ENCODE assay signal across 16 cellular contexts in genomic region chr20:25005220-25005619, GRCh38. TPM values are rescaled to one million over a fixed set of nuclear protein-coding genes. Genes with fewer than 3 reads are reported as not detected.
DNase-seq lines count a peak whose midpoint lies in the region; ATAC-seq and TF ChIP-seq lines count a peak whose summit lies in the region.
"Had no signal": no experiment of that assay in that cellular context is flagged by ENCODE, and none has a peak within 500 bp of the region (broad histone marks: within the 10 kb centered on the region; RNA-seq: fewer than 3 reads in every experiment).

No MANE protein-coding gene starts in this region.

- H3K4me3 ChIP-seq in sigmoid colon = no peak overlapping the region
- H3K4me3 ChIP-seq: SK-N-MC had no signal

- TF ChIP-seq CTCF in VCaP (conservative IDR thresholded peaks at IDR 0.05) (no peak), sigmoid colon (IDR thresholded peaks at IDR 0.05) (no peak)

- no peaks in the 10 kb centered on the region for H3K27me3 Mint-ChIP-seq in activated naive CD8-positive, alpha-beta T cell treated with anti-CD3 and anti-CD28 coated beads, Interleukin-2, amount 50 U/mL, for 24 hours
- no peaks in the 10 kb centered on the region for H3K27me3 Mint-ChIP-seq in activated CD8-positive, alpha-beta T cell treated with anti-CD3 and anti-CD28 coated beads, Interleukin-2, amount 10 ng/mL, durations not matched to agents 7 days and 5 days (ENCODE audit: low read depth)
- H3K27me3 Mint-ChIP-seq: IgD-negative memory B cell had no signal

- H3K36me3 ChIP-seq in sigmoid colon = peaks cover 0 to 44% (median 20%) of the 10 kb centered on the region in 4 donors

- H3K36me3 Mint-ChIP-seq in activated naive CD8-positive, alpha-beta T cell treated with anti-CD3 and anti-CD28 coated beads, Interleukin-2, amount 50 U/mL, for 24 hours (ENCODE audit: low read depth) = peaks cover 11% of the 10 kb centered on the region
- H3K36me3 Mint-ChIP-seq in activated CD8-positive, alpha-beta T cell treated with anti-CD3 and anti-CD28 coated beads, Interleukin-2, amount 10 ng/mL, durations not matched to agents 7 days and 5 days (ENCODE audit: low read depth) = peaks cover 24% of the 10 kb centered on the region

- H3K4me1 Mint-ChIP-seq in activated naive CD8-positive, alpha-beta T cell treated with anti-CD3 and anti-CD28 coated beads, Interleukin-2, amount 50 U/mL, for 24 hours = peaks cover 4% of the 10 kb centered on the region
- no peaks in the 10 kb centered on the region for H3K4me1 Mint-ChIP-seq in activated CD8-positive, alpha-beta T cell treated with anti-CD3 and anti-CD28 coated beads, Interleukin-2, amount 10 ng/mL, durations not matched to agents 7 days and 5 days (ENCODE audit: low read depth)
- H3K4me1 Mint-ChIP-seq: IgD-negative memory B cell had no signal

- ATAC-seq in left cardiac atrium = peak; percentile 21 to 63
- ATAC-seq in activated naive CD8-positive, alpha-beta T cell treated with anti-CD3 and anti-CD28 coated beads, Interleukin-2, amount 50 U/mL, for 24 hours = no peak
- no peak for ATAC-seq in activated CD8-positive, alpha-beta T cell treated with anti-CD3 and anti-CD28 coated beads, Interleukin-2, amount 10 ng/mL, durations not matched to agents 7 days and 5 days

- H3K27ac Mint-ChIP-seq in activated naive CD8-positive, alpha-beta T cell treated with anti-CD3 and anti-CD28 coated beads, Interleukin-2, amount 50 U/mL, for 24 hours = no peak overlapping the region
- H3K27ac Mint-ChIP-seq in activated CD8-positive, alpha-beta T cell treated with anti-CD3 and anti-CD28 coated beads, Interleukin-2, amount 10 ng/mL, durations not matched to agents 7 days and 5 days = no peak overlapping the region
- H3K27ac Mint-ChIP-seq: IgD-negative memory B cell had no signal

- DNase-seq in DMS 273 (lab: John Stamatoyannopoulos, UW; ENCODE audit: unreplicated experiment) = peak; percentile 34
- no peak for DNase-seq in DMS 273 treated with DMSO at 0.1 percent for 48 hours (lab: John Stamatoyannopoulos, UW)
- no peak for DNase-seq in left cardiac atrium
- DNase-seq in sigmoid colon = peak; percentile 82
- no peak for DNase-seq in activated naive CD8-positive, alpha-beta T cell treated with anti-CD3 and anti-CD28 coated beads, Interleukin-2, amount 50 U/mL, for 24 hours
- DNase-seq in activated CD8-positive, alpha-beta T cell treated with anti-CD3 and anti-CD28 coated beads, Interleukin-2, amount 10 ng/mL, durations not matched to agents 7 days and 5 days = no peak
- no peak for DNase-seq in HCEC 1CT
- DNase-seq: activated CD4-positive, alpha-beta T cell treated with anti-CD3 and anti-CD28 coated beads for 48 hours; NCI-H510A; small intestine had no signal

- intact Hi-C loops in left cardiac atrium (cut with DNase I) (no loop called here), sigmoid colon (cut with DNase I) (no loop called here)

- no peaks in the 10 kb centered on the region for H3K27me3 ChIP-seq in sigmoid colon

- H3K4me3 Mint-ChIP-seq in activated naive CD8-positive, alpha-beta T cell treated with anti-CD3 and anti-CD28 coated beads, Interleukin-2, amount 50 U/mL, for 24 hours = no peak overlapping the region
- H3K4me3 Mint-ChIP-seq in activated CD8-positive, alpha-beta T cell treated with anti-CD3 and anti-CD28 coated beads, Interleukin-2, amount 10 ng/mL, durations not matched to agents 7 days and 5 days = no peak overlapping the region
- H3K4me3 Mint-ChIP-seq: IgD-negative memory B cell had no signal

- no peaks in the 10 kb centered on the region for H3K9me3 Mint-ChIP-seq in activated naive CD8-positive, alpha-beta T cell treated with anti-CD3 and anti-CD28 coated beads, Interleukin-2, amount 50 U/mL, for 24 hours
- no peaks in the 10 kb centered on the region for H3K9me3 Mint-ChIP-seq in activated CD8-positive, alpha-beta T cell treated with anti-CD3 and anti-CD28 coated beads, Interleukin-2, amount 10 ng/mL, durations not matched to agents 7 days and 5 days (ENCODE audit: insufficient read depth)
- H3K9me3 Mint-ChIP-seq: IgD-negative memory B cell had no signal

- H3K27ac ChIP-seq in VCaP (peak overlapping the region; percentile 95), sigmoid colon (peak overlapping the region; percentile 63 to 79 (median 79))
- H3K27ac ChIP-seq: 22Rv1, SK-N-MC had no signal

- POLR2A ChIA-PET in activated CD8-positive, alpha-beta T cell treated with anti-CD3 and anti-CD28 coated beads, Interleukin-2, amount 10 ng/mL, durations not matched to agents 7 days and 5 days (lab: Charles Lee) = no interaction called here

- CTCF ChIA-PET in activated CD8-positive, alpha-beta T cell treated with anti-CD3 and anti-CD28 coated beads, Interleukin-2, amount 10 ng/mL, durations not matched to agents 7 days and 5 days (lab: Charles Lee) = no interaction called here

- peaks cover 0 to 55% (median 37%) of the 10 kb centered on the region in 4 donors for H3K4me1 ChIP-seq in sigmoid colon

- WGBS in sigmoid colon, 2 donors = 55 to 68% methylated on average over 2 of the region's 2 CpGs

- peak in 1 of 4 donors; percentile 15 for TF ChIP-seq EP300 in sigmoid colon (IDR thresholded peaks at IDR 0.05)

- H3K9me3 ChIP-seq in sigmoid colon = no peaks in the 10 kb centered on the region

- TF ChIP-seq POLR2A in sigmoid colon (IDR thresholded peaks at IDR 0.05) = no peak

RNA-seq across cellular contexts. Expression of gene APMAP, which starts 12.7 kb away (rescaled TPM):
- 10 to 100 TPM; 47.0 to 52.2 TPM for total RNA-seq in left cardiac atrium
- total RNA-seq in sigmoid colon = 10 to 100 TPM; 22.7 to 35.3 (median 28.9) TPM
- polyA plus RNA-seq in sigmoid colon = 10 to 100 TPM in 2 of 3 donors, 1 to 10 TPM in 1; 9.6 to 55.8 (median 25.2) TPM
- 10 to 100 TPM; 43.2 to 44.0 TPM for total RNA-seq in activated CD8-positive, alpha-beta T cell treated with anti-CD3 and anti-CD28 coated beads, Interleukin-2, amount 10 ng/mL, durations not matched to agents 7 days and 5 days

RNA-seq across cellular contexts. Expression of gene ACSS1, which starts 52.7 kb away (rescaled TPM):
- 10 to 100 TPM; 27.9 to 55.0 TPM for total RNA-seq in left cardiac atrium
- total RNA-seq in sigmoid colon = 10 to 100 TPM; 27.1 to 41.0 (median 30.5) TPM
- polyA plus RNA-seq in sigmoid colon = 10 to 100 TPM; 20.1 to 24.7 (median 21.0) TPM
- total RNA-seq in activated CD8-positive, alpha-beta T cell treated with anti-CD3 and anti-CD28 coated beads, Interleukin-2, amount 10 ng/mL, durations not matched to agents 7 days and 5 days = 10 to 100 TPM; 40.9 to 42.5 TPM

RNA-seq across cellular contexts. Expression of gene CST7, which starts 56.2 kb away (rescaled TPM):
- total RNA-seq in left cardiac atrium (1 to 10 TPM; 1.7 to 2.7 TPM), sigmoid colon (1 to 10 TPM in 1 of 4 donors, under 1 TPM in 2, not detected in 1; 0.66 to 3.5 (median 0.71) TPM)
- 10 to 100 TPM in 1 of 3 donors, 1 to 10 TPM in 2; 3.9 to 10.4 (median 4.2) TPM for polyA plus RNA-seq in sigmoid colon
- 10 to 100 TPM; 43.9 to 47.5 TPM for total RNA-seq in activated CD8-positive, alpha-beta T cell treated with anti-CD3 and anti-CD28 coated beads, Interleukin-2, amount 10 ng/mL, durations not matched to agents 7 days and 5 days
- total RNA-seq: Daoy, dermis microvascular lymphatic vessel endothelial cell had no signal

Comparison
In these comparisons a context has a peak if more than half of its experiments do, and no peak if none do; other contexts are left out.
1. DNase-seq: peak in DMS 273 (single experiment) and sigmoid colon (single experiment); none in DMS 273 treated with DMSO at 0.1 percent for 48 hours (single experiment), left cardiac atrium (single experiment), activated naive CD8-positive, alpha-beta T cell treated with anti-CD3 and anti-CD28 coated beads, Interleukin-2, amount 50 U/mL, for 24 hours (single experiment), activated CD8-positive, alpha-beta T cell treated with anti-CD3 and anti-CD28 coated beads, Interleukin-2, amount 10 ng/mL, durations not matched to agents 7 days and 5 days (single experiment) and HCEC 1CT (single experiment).
2. ATAC-seq: peak in left cardiac atrium (2 of 2); none in activated naive CD8-positive, alpha-beta T cell treated with anti-CD3 and anti-CD28 coated beads, Interleukin-2, amount 50 U/mL, for 24 hours (single experiment) and activated CD8-positive, alpha-beta T cell treated with anti-CD3 and anti-CD28 coated beads, Interleukin-2, amount 10 ng/mL, durations not matched to agents 7 days and 5 days (single experiment).
3. RNA of gene CST7, which starts 56.2 kb away (total RNA-seq): 43.9 to 47.5 TPM in activated CD8-positive, alpha-beta T cell treated with anti-CD3 and anti-CD28 coated beads, Interleukin-2, amount 10 ng/mL, durations not matched to agents 7 days and 5 days; 1.7 to 2.7 TPM in left cardiac atrium and 0.66 to 3.5 TPM in sigmoid colon; every median in the first group is over 4 times any median in the second.